9 cellular contexts compared by ENCODE assay signal in the genomic region with DNA sequence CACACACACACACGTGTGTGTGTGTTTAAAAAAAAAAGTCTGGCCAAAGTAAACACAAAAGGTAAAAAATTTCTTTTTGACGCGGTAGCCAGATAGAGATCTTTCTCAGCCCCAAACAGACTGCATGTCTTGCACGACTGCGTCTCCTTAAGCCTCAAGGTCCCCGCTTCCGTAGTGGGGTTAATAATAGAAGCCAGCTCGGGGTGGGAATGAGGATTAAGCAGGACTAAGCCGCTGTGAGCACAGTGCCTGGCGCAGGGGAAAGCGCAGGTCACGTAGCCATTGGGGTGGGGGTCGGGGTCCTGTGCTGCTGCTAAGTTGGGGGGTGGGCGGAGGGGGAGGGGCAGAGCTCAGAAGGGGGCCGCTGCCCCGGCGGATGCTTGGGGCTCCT. TPM values are rescaled to one million over a fixed set of nuclear protein-coding genes. Genes with fewer than 3 reads are reported as not detected.
DNase-seq lines count a peak whose midpoint lies in the region; ATAC-seq and TF ChIP-seq lines count a peak whose summit lies in the region.
"Had no signal": no experiment of that assay in that cellular context is flagged by ENCODE, and none has a peak within 500 bp of the region (broad histone marks: within the 10 kb centered on the region; RNA-seq: fewer than 3 reads in every experiment).

No MANE protein-coding gene starts in this region.

- peak overlapping the region; percentile 93 for H3K9ac ChIP-seq in HUES6 (ENCODE audit: low read length)

- H3K27ac ChIP-seq in HUES6 (ENCODE audit: low read depth, low read length) (peak overlapping the region; percentile 84; the same call in 1 of the 2 replicates), aorta (ENCODE audit: low read depth in 1 of 2, low read length in 2 of 2) (no peak overlapping the region)

- DNase-seq in NCI-H2227 (lab: John Stamatoyannopoulos, UW; ENCODE audit: unreplicated experiment) (peak; percentile 52), NCI-H2227 treated with DMSO at 0.1 percent for 48 hours (lab: John Stamatoyannopoulos, UW) (no peak), epithelial cell of esophagus (ENCODE audit: low read depth) (peak; percentile 34), myocyte (ENCODE audit: low read depth) (peak; percentile 62), aorta (peak in 1 of 2 donors; percentile 36), NCI-H1930 (lab: John Stamatoyannopoulos, UW) (no peak)
- peak; percentile 12 to 15 for DNase-seq in activated CD4-positive, alpha-beta T cell treated with anti-CD3 and anti-CD28 coated beads for 4 hours
- DNase-seq: DND-41 had no signal

- H3K27me3 ChIP-seq in HUES6 (ENCODE audit: control insufficient read depth, insufficient read depth, low read length) (no peaks in the 10 kb centered on the region), aorta (ENCODE audit: control insufficient read depth in 1 of 2, insufficient read depth in 2 of 2, low read length in 1 of 2) (no peaks in the 10 kb centered on the region)

- H3K4me3 ChIP-seq in HUES6 (ENCODE audit: low read depth, low read length) (peak overlapping the region; percentile 75), epithelial cell of esophagus (ENCODE audit: low read length) (peak overlapping the region; percentile 77), aorta (ENCODE audit: low read length in 2 of 2) (peak overlapping the region; percentile 81 to 86)

- 0% methylated on average over 13 to 17 of the region's 17 CpGs for WGBS in aorta, 2 donors

- H3K9me3 ChIP-seq in HUES6 (ENCODE audit: control insufficient read depth, insufficient read depth, low read depth, low read length): no peaks in the 10 kb centered on the region
- no peaks in the 10 kb centered on the region for H3K9me3 ChIP-seq in aorta (ENCODE audit: control insufficient read depth, low read length)

- H3K36me3 ChIP-seq in HUES6 (ENCODE audit: control insufficient read depth, insufficient read depth, low read length) (peaks cover 7% of the 10 kb centered on the region), aorta (ENCODE audit: control insufficient read depth in 1 of 2, insufficient read depth in 2 of 2, low read length in 1 of 2) (peaks cover 0 to under 1% of the 10 kb centered on the region in 2 donors)

- ATAC-seq in aorta (ENCODE audit: low FRiP score): peak; percentile 33

- intact Hi-C loops in aorta (cut with DNase I): loop anchor here in 1 of 2 donors (5.0 kb wide), 1 partner anchor 48 kb away; a partner anchor contains a TSS

- TF ChIP-seq CTCF in epithelial cell of esophagus (IDR thresholded peaks at IDR 0.05; ENCODE audit: insufficient read depth, low read depth, low read length, missing control alignments): no peak

- H3K4me1 ChIP-seq in HUES6 (ENCODE audit: control insufficient read depth, insufficient read depth, low read length) (peaks cover 30% of the 10 kb centered on the region), aorta (ENCODE audit: control insufficient read depth in 1 of 2, insufficient read depth in 2 of 2, low read length in 2 of 2) (no peaks in the 10 kb centered on the region)

RNA-seq across cellular contexts. Expression of a gene that starts 0.5 kb away (rescaled TPM):
- 42.5 and 52.5 TPM in 2 replicates for total RNA-seq in myocyte
- polyA plus RNA-seq in myocyte (2012): 40.4 TPM
- 10 to 100 TPM; 48.2 to 84.9 TPM for total RNA-seq in aorta
- polyA plus RNA-seq in aorta: 10 to 100 TPM; 12.0 to 18.0 TPM

RNA-seq across cellular contexts. Expression of a gene that starts 47.4 kb away (rescaled TPM):
- total RNA-seq in myocyte: 37.5 and 50.0 TPM in 2 replicates
- 25.8 TPM for polyA plus RNA-seq in myocyte (2012)
- total RNA-seq in aorta: 10 to 100 TPM; 10.8 to 14.9 TPM
- 1 to 10 TPM; 4.8 to 6.3 TPM for polyA plus RNA-seq in aorta

RNA-seq across cellular contexts. Expression of a gene that starts 47.8 kb away (rescaled TPM):
- total RNA-seq in myocyte: 234 and 277 TPM in 2 replicates
- polyA plus RNA-seq in myocyte (2012): 63.2 TPM
- 10 to 100 TPM; 43.8 to 55.4 TPM for total RNA-seq in aorta
- 10 to 100 TPM; 12.3 to 12.8 TPM for polyA plus RNA-seq in aorta

RNA-seq across cellular contexts. Expression of a gene that starts 56.8 kb away (rescaled TPM):
- total RNA-seq in myocyte (12.0 and 14.3 TPM in 2 replicates), aorta (10 to 100 TPM; 15.6 to 30.0 TPM)
- 17.7 TPM for polyA plus RNA-seq in myocyte (2012)
- 10 to 100 TPM; 12.5 to 50.2 TPM for polyA plus RNA-seq in aorta

Comparison
In these comparisons a context has a peak if more than half of its experiments do, and no peak if none do; other contexts are left out.
1. DNase-seq: peak in NCI-H2227 (single experiment), activated CD4-positive, alpha-beta T cell treated with anti-CD3 and anti-CD28 coated beads for 4 hours (2 of 2), epithelial cell of esophagus (single experiment) and myocyte (single experiment); none in NCI-H2227 treated with DMSO at 0.1 percent for 48 hours (single experiment) and NCI-H1930 (0 of 2).
2. Peak in every context shown above with its lines, with median percentiles within 50 percentile points of each other: H3K4me3 ChIP-seq.